ENCODE assay signal across 8 cellular contexts in genomic region chr1:211654838-211655787, GRCh38. TPM values are rescaled to one million over a fixed set of nuclear protein-coding genes. Genes with fewer than 3 reads are reported as not detected.
DNase-seq lines count a peak whose midpoint lies in the region; ATAC-seq and TF ChIP-seq lines count a peak whose summit lies in the region.

No MANE protein-coding gene starts in this region.

- no peaks in the 10 kb centered on the region for H3K36me3 ChIP-seq in aorta (ENCODE audit: control insufficient read depth in 1 of 2, insufficient read depth in 2 of 2, low read length in 1 of 2)

- no peak overlapping the region for H3K4me3 ChIP-seq in aorta (ENCODE audit: low read length in 2 of 2)

- TF ChIP-seq CTCF in GM10248 (IDR thresholded peaks at IDR 0.05; ENCODE audit: control extremely low read depth, extremely low read depth, low read depth, missing control alignments): peak; percentile 91

- H3K36me3 Mint-ChIP-seq in activated naive CD8-positive, alpha-beta T cell treated with anti-CD3 and anti-CD28 coated beads for 36 hours: no peaks in the 10 kb centered on the region

- H3K4me3 Mint-ChIP-seq in activated naive CD8-positive, alpha-beta T cell treated with anti-CD3 and anti-CD28 coated beads for 36 hours: no peak overlapping the region

- H3K4me1 ChIP-seq in aorta (ENCODE audit: control insufficient read depth in 1 of 2, insufficient read depth in 2 of 2, low read length in 2 of 2): no peaks in the 10 kb centered on the region

- 36 to 37% methylated on average over 27 of the region's 27 CpGs for WGBS in aorta, 2 donors

- POLR2A ChIA-PET in GM10248 (lab: Yijun Ruan, JAX): no interaction called here

- CTCF ChIA-PET in GM10248 (lab: Yijun Ruan, JAX): interaction anchor here (0.6 to 11.2 kb wide), 32 partner anchors 8 to 1204 kb away, joined by 3 to 130 read pairs (median 4); partner anchors contain the start of genes DTL, INTS7, SLC30A1 and TRAF5

- H3K27ac Mint-ChIP-seq in activated naive CD8-positive, alpha-beta T cell treated with anti-CD3 and anti-CD28 coated beads for 36 hours: no peak overlapping the region

- intact Hi-C loops in cardiac septum (cut with DNase I): loop anchor here (1.0 to 10.0 kb wide), 3 partner anchors 78 to 330 kb away; partner anchors contain the start of gene TRAF5
- intact Hi-C loops in aorta (cut with DNase I): loop anchor here (1.0 to 10.0 kb wide), 7 partner anchors 78 to 330 kb away; partner anchors contain the start of gene TRAF5 (in 1 of the 2)

- ATAC-seq in HG02588 (IDR thresholded peaks at IDR 0.05; ENCODE audit: unreplicated experiment) (peak; percentile 78), aorta (ENCODE audit: low FRiP score) (peak; percentile 92)

- no peaks in the 10 kb centered on the region for H3K4me1 Mint-ChIP-seq in activated naive CD8-positive, alpha-beta T cell treated with anti-CD3 and anti-CD28 coated beads for 36 hours

- DNase-seq in GM10248 (ENCODE audit: extremely low spot score): peak; percentile 79
- peak; percentile 80 for DNase-seq in NCI-H128 (lab: John Stamatoyannopoulos, UW; ENCODE audit: unreplicated experiment)
- peak; percentile 25 to 58 for DNase-seq in SW 1271 (lab: John Stamatoyannopoulos, UW)
- DNase-seq in activated naive CD8-positive, alpha-beta T cell treated with anti-CD3 and anti-CD28 coated beads for 36 hours: peak; percentile 79
- peak; percentile 92 for DNase-seq in cardiac septum (ENCODE audit: low spot score)
- peak; percentile 79 for DNase-seq in putamen (ENCODE audit: low spot score)
- peak; percentile 92 to 97 for DNase-seq in aorta

- no peaks in the 10 kb centered on the region for H3K9me3 ChIP-seq in aorta (ENCODE audit: control insufficient read depth, low read length)

- no peaks in the 10 kb centered on the region for H3K9me3 Mint-ChIP-seq in activated naive CD8-positive, alpha-beta T cell treated with anti-CD3 and anti-CD28 coated beads for 36 hours

- no peak overlapping the region for H3K27ac ChIP-seq in aorta (ENCODE audit: low read depth in 1 of 2, low read length in 2 of 2)

- H3K27me3 ChIP-seq in aorta (ENCODE audit: control insufficient read depth in 1 of 2, insufficient read depth in 2 of 2, low read length in 1 of 2): no peaks in the 10 kb centered on the region

- H3K27me3 Mint-ChIP-seq in activated naive CD8-positive, alpha-beta T cell treated with anti-CD3 and anti-CD28 coated beads for 36 hours: peaks cover 16% of the 10 kb centered on the region

RNA-seq across cellular contexts. Expression of gene NEK2, which starts 20.3 kb away (rescaled TPM):
- 10 to 100 TPM; 24.2 TPM for total RNA-seq in activated naive CD8-positive, alpha-beta T cell treated with anti-CD3 and anti-CD28 coated beads for 36 hours
- not detected for total RNA-seq in cardiac septum
- total RNA-seq in aorta: 1 to 10 TPM in 1 of 2 donors, not detected in 1; 1.0 TPM
- 1 to 10 TPM in 1 of 2 donors, not detected in 1; 1.5 TPM for polyA plus RNA-seq in aorta

Comparison
In these comparisons a context has a peak if more than half of its experiments do, and no peak if none do; other contexts are left out.
1. DNase-seq: peak in every context shown above with its lines; median percentile 94 in aorta; 92 in cardiac septum; 80 in NCI-H128; 79 in GM10248; 79 in activated naive CD8-positive, alpha-beta T cell treated with anti-CD3 and anti-CD28 coated beads for 36 hours; 79 in putamen; 42 in SW 1271.
2. RNA of gene NEK2, which starts 20.3 kb away (total RNA-seq): 24.2 TPM in activated naive CD8-positive, alpha-beta T cell treated with anti-CD3 and anti-CD28 coated beads for 36 hours; 1.0 TPM in aorta and not detected in cardiac septum (single experiment); every median in the first group is over 10 times any median in the second.